ENCODE assay signal across 8 cellular contexts in the genomic region with DNA sequence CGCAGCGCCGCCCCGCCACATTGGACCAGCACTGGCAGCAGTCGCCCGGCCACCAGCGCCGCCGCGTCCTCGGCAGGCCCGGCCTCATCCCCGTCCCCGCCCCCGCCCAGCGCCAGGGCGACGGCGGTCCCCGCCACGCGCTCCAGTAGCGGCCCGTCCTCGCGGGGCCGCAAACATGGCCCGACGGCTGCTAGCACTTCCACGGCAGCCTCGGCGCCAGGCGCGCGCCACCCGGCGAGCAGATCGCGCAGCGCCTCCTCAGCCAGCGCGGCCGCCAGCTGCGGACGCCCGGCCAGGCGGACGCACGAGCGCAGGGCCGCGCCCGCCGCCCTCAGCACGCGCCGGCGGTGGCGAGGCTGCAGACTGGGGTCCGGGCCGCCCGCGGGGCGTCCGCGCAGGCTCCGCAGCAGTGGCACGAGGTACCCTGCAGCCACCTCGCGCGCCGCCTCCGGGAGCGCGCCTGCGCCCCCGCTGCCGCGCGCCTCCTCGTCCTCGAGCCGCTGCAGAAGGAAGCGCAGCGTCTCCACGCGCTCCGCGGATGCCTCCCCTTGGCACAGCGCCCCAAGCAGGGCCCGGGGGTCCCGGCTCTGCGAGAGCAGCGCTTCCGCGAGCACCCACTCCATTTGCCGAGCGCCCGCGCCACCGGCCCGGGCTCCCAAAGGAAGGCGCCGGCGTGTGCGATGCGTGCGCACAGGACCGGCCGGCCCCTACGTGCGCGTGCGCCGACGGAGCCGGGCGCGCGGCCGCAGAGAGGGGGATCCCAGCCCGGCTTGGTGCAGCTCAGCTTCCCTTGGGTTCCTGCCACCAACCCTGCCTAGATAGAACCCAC. TPM values are rescaled to one million over a fixed set of nuclear protein-coding genes. Genes with fewer than 3 reads are reported as not detected.
DNase-seq lines count a peak whose midpoint lies in the region; ATAC-seq and TF ChIP-seq lines count a peak whose summit lies in the region.

A gene with protein sequence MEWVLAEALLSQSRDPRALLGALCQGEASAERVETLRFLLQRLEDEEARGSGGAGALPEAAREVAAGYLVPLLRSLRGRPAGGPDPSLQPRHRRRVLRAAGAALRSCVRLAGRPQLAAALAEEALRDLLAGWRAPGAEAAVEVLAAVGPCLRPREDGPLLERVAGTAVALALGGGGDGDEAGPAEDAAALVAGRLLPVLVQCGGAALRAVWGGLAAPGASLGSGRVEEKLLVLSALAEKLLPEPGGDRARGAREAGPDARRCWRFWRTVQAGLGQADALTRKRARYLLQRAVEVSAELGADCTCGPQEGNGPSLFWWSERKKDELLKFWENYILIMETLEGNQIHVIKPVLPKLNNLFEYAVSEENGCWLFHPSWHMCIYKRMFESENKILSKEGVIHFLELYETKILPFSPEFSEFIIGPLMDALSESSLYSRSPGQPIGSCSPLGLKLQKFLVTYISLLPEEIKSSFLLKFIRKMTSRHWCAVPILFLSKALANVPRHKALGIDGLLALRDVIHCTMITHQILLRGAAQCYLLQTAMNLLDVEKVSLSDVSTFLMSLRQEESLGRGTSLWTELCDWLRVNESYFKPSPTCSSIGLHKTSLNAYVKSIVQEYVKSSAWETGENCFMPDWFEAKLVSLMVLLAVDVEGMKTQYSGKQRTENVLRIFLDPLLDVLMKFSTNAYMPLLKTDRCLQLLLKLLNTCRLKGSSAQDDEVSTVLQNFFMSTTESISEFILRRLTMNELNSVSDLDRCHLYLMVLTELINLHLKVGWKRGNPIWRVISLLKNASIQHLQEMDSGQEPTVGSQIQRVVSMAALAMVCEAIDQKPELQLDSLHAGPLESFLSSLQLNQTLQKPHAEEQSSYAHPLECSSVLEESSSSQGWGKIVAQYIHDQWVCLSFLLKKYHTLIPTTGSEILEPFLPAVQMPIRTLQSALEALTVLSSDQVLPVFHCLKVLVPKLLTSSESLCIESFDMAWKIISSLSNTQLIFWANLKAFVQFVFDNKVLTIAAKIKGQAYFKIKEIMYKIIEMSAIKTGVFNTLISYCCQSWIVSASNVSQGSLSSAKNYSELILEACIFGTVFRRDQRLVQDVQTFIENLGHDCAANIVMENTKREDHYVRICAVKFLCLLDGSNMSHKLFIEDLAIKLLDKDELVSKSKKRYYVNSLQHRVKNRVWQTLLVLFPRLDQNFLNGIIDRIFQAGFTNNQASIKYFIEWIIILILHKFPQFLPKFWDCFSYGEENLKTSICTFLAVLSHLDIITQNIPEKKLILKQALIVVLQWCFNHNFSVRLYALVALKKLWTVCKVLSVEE (N-terminal part only) (minus strand): TSS at position 699 of the 829 bp plus-strand sequence. CDS start 76 bp downstream, at position 623.

- peak within 1 kb of the TSS; percentile 47 to 95 (median 86) for H3K27ac ChIP-seq in heart right ventricle
- peak within 1 kb of the TSS; percentile 86 for H3K27ac ChIP-seq in upper lobe of right lung

- H3K27me3 Mint-ChIP-seq in progenitor cell of endocrine pancreas, result peaks cover 20% of the 10 kb centered on the region

- no peaks in the 10 kb centered on the region for H3K27me3 ChIP-seq in adipocyte (replicated peaks; ENCODE audit: control insufficient read depth, insufficient read depth, low read length)
- peaks cover 0 to 6% (median 0%) of the 10 kb centered on the region in 7 donors for H3K27me3 ChIP-seq in heart right ventricle
- no peaks in the 10 kb centered on the region for H3K27me3 ChIP-seq in upper lobe of right lung

- H3K9me3 ChIP-seq in adipocyte (ENCODE audit: control insufficient read depth, low read length) (no peaks in the 10 kb centered on the region), heart right ventricle (no peaks in the 10 kb centered on the region), upper lobe of right lung (no peaks in the 10 kb centered on the region)

- ATAC-seq in HG02588 (IDR thresholded peaks at IDR 0.05; ENCODE audit: unreplicated experiment) (peak; percentile 72), heart right ventricle (peak; percentile 84 to 94 (median 87)), upper lobe of right lung (peak; percentile 92)

- H3K4me3 Mint-ChIP-seq in progenitor cell of endocrine pancreas (ENCODE audit: low read depth), result peak within 1 kb of the TSS; percentile 84

- H3K4me3 ChIP-seq in adipocyte (ENCODE audit: low read length) (peak within 1 kb of the TSS; percentile 84), heart right ventricle (peak within 1 kb of the TSS; percentile 52 to 97 (median 83)), upper lobe of right lung (peak within 1 kb of the TSS; percentile 75)

- H3K4me1 Mint-ChIP-seq in progenitor cell of endocrine pancreas (ENCODE audit: low read depth), result peaks cover 13% of the 10 kb centered on the region

- TF ChIP-seq CTCF in GM12874 (IDR thresholded peaks at IDR 0.05; ENCODE audit: insufficient read depth, low read depth, low read length) (peak; percentile 24; the same call in 1 of the 2 replicates), heart right ventricle (IDR thresholded peaks at IDR 0.05) (peak in 2 of 9 donors; percentile 17 to 34), progenitor cell of endocrine pancreas (IDR thresholded peaks at IDR 0.05; ENCODE audit: unreplicated experiment) (peak; percentile 21), upper lobe of right lung (IDR thresholded peaks at IDR 0.05) (no peak)

- peak within 1 kb of the TSS; percentile 87 for H3K9ac ChIP-seq in adipocyte (ENCODE audit: low read length)

- H3K4me1 ChIP-seq in adipocyte (ENCODE audit: control insufficient read depth, insufficient read depth, low read length) (peaks cover 11% of the 10 kb centered on the region), heart right ventricle (peaks cover 0 to 43% (median 11%) of the 10 kb centered on the region in 9 donors), upper lobe of right lung (peaks cover 25% of the 10 kb centered on the region)

- no peaks in the 10 kb centered on the region for H3K36me3 ChIP-seq in adipocyte (ENCODE audit: control insufficient read depth, insufficient read depth, low read length, severe bottlenecking)
- no peaks in the 10 kb centered on the region for H3K36me3 ChIP-seq in heart right ventricle
- H3K36me3 ChIP-seq in upper lobe of right lung, result no peaks in the 10 kb centered on the region

- no peaks in the 10 kb centered on the region for H3K9me3 Mint-ChIP-seq in progenitor cell of endocrine pancreas (ENCODE audit: low read depth)

- no peaks in the 10 kb centered on the region for H3K36me3 Mint-ChIP-seq in progenitor cell of endocrine pancreas (ENCODE audit: insufficient read depth)

- peak; percentile 80 for DNase-seq in NCI-H1048 (lab: John Stamatoyannopoulos, UW)
- peak; percentile 47 for DNase-seq in T follicular helper cell (ENCODE audit: low read depth)
- DNase-seq in adipocyte (ENCODE audit: low read depth), result peak; percentile 87
- peak; percentile 47 to 77 for DNase-seq in heart right ventricle
- DNase-seq in progenitor cell of endocrine pancreas (ENCODE audit: low spot score, unreplicated experiment), result peak; percentile 67
- DNase-seq in upper lobe of right lung, result peak; percentile 88

- 0% methylated on average over 67 to 122 of the region's 122 CpGs for WGBS in heart right ventricle, 2 donors

- intact Hi-C loops in heart right ventricle (cut with DNase I), result no loop called here
- intact Hi-C loops in upper lobe of right lung (cut with DNase I), result no loop called here

- H3K27ac Mint-ChIP-seq in progenitor cell of endocrine pancreas, result peak within 1 kb of the TSS; percentile 90

RNA-seq across cellular contexts. Expression of the gene that starts here (rescaled TPM):
- total RNA-seq in heart right ventricle (10 to 100 TPM in 3 of 10 donors, 1 to 10 TPM in 7; 6.9 to 11.7 (median 9.0) TPM), progenitor cell of endocrine pancreas (60.4 and 65.9 TPM in 2 replicates), upper lobe of right lung (18.3 TPM)
- polyA plus RNA-seq in heart right ventricle, result 10 to 100 TPM in 1 of 2 donors, 1 to 10 TPM in 1; 4.6 to 49.9 TPM

Comparison
In these comparisons a context has a peak if more than half of its experiments do, and no peak if none do; other contexts are left out.
1. Peak in every context shown above with its lines: DNase-seq, ATAC-seq, H3K4me3 ChIP-seq and H3K27ac ChIP-seq.